ENCODE assay signal across 8 cellular contexts in genomic region chr5:78320461-78320860, GRCh38. TPM values are rescaled to one million over a fixed set of nuclear protein-coding genes. Genes with fewer than 3 reads are reported as not detected.
DNase-seq lines count a peak whose midpoint lies in the region; ATAC-seq lines count a peak whose summit lies in the region.

No MANE protein-coding gene starts in this region.

- H3K4me3 ChIP-seq in right cardiac atrium (ENCODE audit: low read length): no peak overlapping the region
- H3K4me3 ChIP-seq in neuron (ENCODE audit: low read length): no peak overlapping the region

- no peak overlapping the region for H3K27ac ChIP-seq in right cardiac atrium (ENCODE audit: low read length)

- H3K27me3 ChIP-seq in right cardiac atrium (ENCODE audit: control insufficient read depth, insufficient read depth): no peaks in the 10 kb centered on the region
- no peaks in the 10 kb centered on the region for H3K27me3 ChIP-seq in neuron (ENCODE audit: insufficient read depth, low read length)

- intact Hi-C loops in Right ventricle myocardium superior (cut with DNase I): no loop called here
- intact Hi-C loops in right cardiac atrium (cut with DNase I): loop anchor here in 2 of 4 donors (5.0 to 10.0 kb wide), 3 partner anchors 214 to 647 kb away; no protein-coding TSS in a partner anchor

- DNase-seq in Right ventricle myocardium superior (no peak), right cardiac atrium (no peak), NCI-H526 (lab: John Stamatoyannopoulos, UW) (peak; percentile 34 to 50), dermis blood vessel endothelial cell (peak; percentile 64)

- ATAC-seq in Right ventricle myocardium superior (ENCODE audit: poor library complexity) (peak; percentile 57), right cardiac atrium (no peak), HG03175 (IDR thresholded peaks at IDR 0.05; ENCODE audit: unreplicated experiment) (no peak), GM21576 (IDR thresholded peaks at IDR 0.05; ENCODE audit: unreplicated experiment) (no peak), HG02870 (IDR thresholded peaks at IDR 0.05; ENCODE audit: unreplicated experiment) (no peak)

- H3K36me3 ChIP-seq in neuron (ENCODE audit: insufficient read depth, low read length): no peaks in the 10 kb centered on the region

- H2AFZ ChIP-seq in neuron (ENCODE audit: low read depth, low read length): peak overlapping the region; percentile 16

- WGBS in right cardiac atrium: 2% methylated on average over 1 of the region's 1 CpG

- H3K4me1 ChIP-seq in right cardiac atrium (ENCODE audit: control insufficient read depth, insufficient read depth, low read length) (no peaks in the 10 kb centered on the region), neuron (ENCODE audit: insufficient read depth, low read length) (no peaks in the 10 kb centered on the region)

- H3K9me3 ChIP-seq in right cardiac atrium (ENCODE audit: control insufficient read depth, low read length): no peaks in the 10 kb centered on the region
- no peaks in the 10 kb centered on the region for H3K9me3 ChIP-seq in neuron (ENCODE audit: low read length)

RNA-seq across cellular contexts. Expression of gene AP3B1, which starts 26.0 kb away (rescaled TPM):
- total RNA-seq in Right ventricle myocardium superior (20.2 TPM), right cardiac atrium (10 to 100 TPM; 20.8 to 28.0 (median 24.8) TPM), dermis blood vessel endothelial cell (41.2 and 63.2 TPM in 2 replicates)
- 19.0 TPM for polyA plus RNA-seq in right cardiac atrium

RNA-seq across cellular contexts. Expression of gene SCAMP1, which starts 40.0 kb away (rescaled TPM):
- total RNA-seq in Right ventricle myocardium superior (25.9 TPM), right cardiac atrium (10 to 100 TPM; 37.9 to 44.1 (median 40.4) TPM), dermis blood vessel endothelial cell (74.9 and 77.3 TPM in 2 replicates)
- polyA plus RNA-seq in right cardiac atrium: 14.6 TPM

Comparison
In these comparisons a context has a peak if more than half of its experiments do, and no peak if none do; other contexts are left out.
1. DNase-seq: peak in NCI-H526 (2 of 2) and dermis blood vessel endothelial cell (single experiment); none in Right ventricle myocardium superior (single experiment) and right cardiac atrium (0 of 3).